In genomic region chr6:39925931-39926290, GRCh38 we compare ENCODE assay signal across 23 cellular contexts. TPM values are rescaled to one million over a fixed set of nuclear protein-coding genes. Genes with fewer than 3 reads are reported as not detected.
"Had no signal": no experiment of that assay in that cellular context is flagged by ENCODE, and none has a peak within 500 bp of the region (broad histone marks: within the 10 kb centered on the region; RNA-seq: fewer than 3 reads in every experiment).

No MANE protein-coding gene starts in this region.

- H3K9me3 ChIP-seq: breast epithelium, suprapubic skin, tibial artery, upper lobe of right lung had no signal

- H3K4me3 ChIP-seq: breast epithelium, dorsolateral prefrontal cortex, suprapubic skin, tibial artery, upper lobe of right lung had no signal

- H3K4me1 Mint-ChIP-seq: activated CD4-positive, alpha-beta memory T cell treated with anti-CD3 and anti-CD28 coated beads, Interleukin-2, amount 10 ng/mL, durations not matched to agents 7 days and 5 days; activated CD8-positive, alpha-beta memory T cell treated with anti-CD3 and anti-CD28 coated beads, Interleukin-2, amount 10 ng/mL, durations not matched to agents 7 days and 5 days; mesothelial cell of epicardium; naive B cell had no signal

- H3K27ac Mint-ChIP-seq: activated CD4-positive, alpha-beta memory T cell treated with anti-CD3 and anti-CD28 coated beads, Interleukin-2, amount 10 ng/mL, durations not matched to agents 7 days and 5 days; activated CD8-positive, alpha-beta memory T cell treated with anti-CD3 and anti-CD28 coated beads, Interleukin-2, amount 10 ng/mL, durations not matched to agents 7 days and 5 days; mesothelial cell of epicardium; naive B cell had no signal

- H3K27me3 ChIP-seq: breast epithelium, dorsolateral prefrontal cortex, suprapubic skin, tibial artery, upper lobe of right lung had no signal

- ATAC-seq: activated CD4-positive, alpha-beta T cell treated with anti-CD3 and anti-CD28 coated beads for 36 hours; activated CD8-positive, alpha-beta memory T cell treated with anti-CD3 and anti-CD28 coated beads, Interleukin-2, amount 10 ng/mL, durations not matched to agents 7 days and 5 days; effector memory CD8-positive, alpha-beta T cell; left colon; right cardiac atrium; upper lobe of right lung had no signal

- H3K36me3 ChIP-seq: breast epithelium had no signal

- H3K27ac ChIP-seq: suprapubic skin, upper lobe of right lung had no signal

- H3K27me3 Mint-ChIP-seq: activated CD4-positive, alpha-beta memory T cell treated with anti-CD3 and anti-CD28 coated beads, Interleukin-2, amount 10 ng/mL, durations not matched to agents 7 days and 5 days; activated CD4-positive, alpha-beta T cell treated with anti-CD3 and anti-CD28 coated beads for 36 hours; activated CD8-positive, alpha-beta memory T cell treated with anti-CD3 and anti-CD28 coated beads, Interleukin-2, amount 10 ng/mL, durations not matched to agents 7 days and 5 days had no signal

- H3K36me3 Mint-ChIP-seq: activated CD8-positive, alpha-beta memory T cell treated with anti-CD3 and anti-CD28 coated beads, Interleukin-2, amount 10 ng/mL, durations not matched to agents 7 days and 5 days; mesothelial cell of epicardium; naive B cell had no signal

- DNase-seq: activated CD4-positive, alpha-beta memory T cell treated with anti-CD3 and anti-CD28 coated beads, Interleukin-2, amount 10 ng/mL, durations not matched to agents 7 days and 5 days; activated CD4-positive, alpha-beta T cell treated with anti-CD3 and anti-CD28 coated beads for 36 hours; activated CD4-positive, CD25-positive, alpha-beta regulatory T cell; activated CD8-positive, alpha-beta memory T cell treated with anti-CD3 and anti-CD28 coated beads, Interleukin-2, amount 10 ng/mL, durations not matched to agents 7 days and 5 days; activated naive CD4-positive, alpha-beta T cell; activated T-cell treated with anti-CD3 and anti-CD28 coated beads, Interleukin-2, amount 50 U/mL, for 48 hours; central memory CD4-positive, alpha-beta T cell; dorsolateral prefrontal cortex; effector memory CD8-positive, alpha-beta T cell; erythroblast; head of caudate nucleus; hypothalamus; immature natural killer cell; kidney; left colon; naive B cell; right cardiac atrium; stimulated activated naive CD4-positive, alpha-beta T cell; tibial artery; upper lobe of right lung had no signal

- H3K4me3 Mint-ChIP-seq: activated CD4-positive, alpha-beta memory T cell treated with anti-CD3 and anti-CD28 coated beads, Interleukin-2, amount 10 ng/mL, durations not matched to agents 7 days and 5 days; activated CD4-positive, alpha-beta T cell treated with anti-CD3 and anti-CD28 coated beads for 36 hours; activated CD8-positive, alpha-beta memory T cell treated with anti-CD3 and anti-CD28 coated beads, Interleukin-2, amount 10 ng/mL, durations not matched to agents 7 days and 5 days; effector memory CD8-positive, alpha-beta T cell; immature natural killer cell; mesothelial cell of epicardium had no signal

- H3K9me3 Mint-ChIP-seq: mesothelial cell of epicardium had no signal

RNA-seq across cellular contexts. Expression of gene MOCS1, which starts 8.4 kb away (rescaled TPM):
- total RNA-seq: activated CD4-positive, alpha-beta memory T cell treated with anti-CD3 and anti-CD28 coated beads, Interleukin-2, amount 10 ng/mL, durations not matched to agents 7 days and 5 days had no signal
